In the genomic region with DNA sequence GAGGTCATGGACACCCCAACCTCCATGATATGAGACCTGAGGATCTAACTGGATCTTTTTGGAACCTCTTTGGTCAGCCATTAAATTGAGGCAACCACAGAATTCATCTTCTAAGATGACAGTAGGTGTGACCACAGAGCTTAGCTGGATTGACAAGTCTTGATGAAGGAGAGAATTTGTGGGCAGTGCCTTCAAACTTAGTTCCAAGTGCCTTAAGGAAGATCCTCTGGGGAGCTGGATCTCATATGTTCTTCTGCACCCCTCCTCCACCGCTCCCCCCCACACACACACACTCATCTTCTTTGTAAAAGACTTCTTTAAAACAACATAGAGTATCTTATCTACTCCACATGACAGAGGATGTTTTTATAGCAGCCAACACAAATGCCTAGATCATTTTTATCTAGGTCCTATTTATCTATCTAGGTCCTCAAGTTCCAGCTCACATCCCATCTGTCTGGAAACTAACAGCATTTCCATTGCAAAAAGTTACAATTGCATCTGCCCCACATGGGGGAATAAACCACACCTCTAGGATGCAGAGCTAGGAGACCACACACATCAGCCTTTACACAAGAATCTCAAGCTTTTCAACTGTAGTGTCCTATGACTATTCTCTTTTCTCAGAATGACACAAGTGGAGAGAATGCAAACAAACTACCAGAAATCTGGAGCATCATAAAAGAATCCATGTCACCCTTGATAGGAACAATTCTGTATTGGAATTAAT, we compare ENCODE assay signal across 9 cellular contexts. TPM values are rescaled to one million over a fixed set of nuclear protein-coding genes. Genes with fewer than 3 reads are reported as not detected.
DNase-seq lines count a peak whose midpoint lies in the region; ATAC-seq and TF ChIP-seq lines count a peak whose summit lies in the region.
"Had no signal": no experiment of that assay in that cellular context is flagged by ENCODE, and none has a peak within 500 bp of the region (broad histone marks: within the 10 kb centered on the region; RNA-seq: fewer than 3 reads in every experiment).

No MANE protein-coding gene starts in this region.

- peaks cover 21% of the 10 kb centered on the region for H3K4me1 ChIP-seq in SJCRH30
- peaks cover 7 to 35% of the 10 kb centered on the region in 2 donors for H3K4me1 ChIP-seq in left lung
- no peaks in the 10 kb centered on the region for H3K4me1 ChIP-seq in HAP-1

- DNase-seq in SJCRH30 (peak in 1 of 2 experiments; percentile 28), left lung (no peak), germinal center (ENCODE audit: low spot score) (no peak), cerebellar cortex (ENCODE audit: low spot score) (no peak), HAP-1 (ENCODE audit: low spot score in 2 of 2) (no peak)
- DNase-seq in stimulated activated CD8-positive, alpha-beta memory T cell treated with anti-CD3 and anti-CD28 coated beads, Interleukin-4, amount 100 ng/mL, for 48 hours: no peak
- DNase-seq: stimulated activated CD4-positive, alpha-beta T cell treated with anti-CD3 and anti-CD28 coated beads, Interleukin-4, amount 100 ng/mL, for 24 hours had no signal

- H3K27ac ChIP-seq in SJCRH30: peak overlapping the region; percentile 34
- peak overlapping the region in 1 of 2 donors; percentile 46 for H3K27ac ChIP-seq in left lung

- H3K9me3 ChIP-seq in SJCRH30 (replicated peaks) (no peaks in the 10 kb centered on the region), left lung (no peaks in the 10 kb centered on the region), HAP-1 (no peaks in the 10 kb centered on the region)

- ATAC-seq in GM18498 (IDR thresholded peaks at IDR 0.05; ENCODE audit: unreplicated experiment): peak; percentile 65
- ATAC-seq in GM21786 (IDR thresholded peaks at IDR 0.05; ENCODE audit: unreplicated experiment): peak; percentile 55
- ATAC-seq in left lung: peak; percentile 7

- H3K36me3 ChIP-seq in SJCRH30 (no peaks in the 10 kb centered on the region), left lung (no peaks in the 10 kb centered on the region), HAP-1 (replicated peaks) (no peaks in the 10 kb centered on the region)

- TF ChIP-seq CTCF in left lung (IDR thresholded peaks at IDR 0.05): no peak

- in situ Hi-C loops in HAP-1 (cut with MboI; ENCODE audit: low sequenced_read_pairs): no loop called here

- H3K4me3 ChIP-seq in SJCRH30: no peak overlapping the region
- H3K4me3 ChIP-seq in left lung: no peak overlapping the region
- H3K4me3 ChIP-seq in HAP-1: no peak overlapping the region

- intact Hi-C loops in left lung (cut with DNase I): no loop called here

- H3K27me3 ChIP-seq in SJCRH30 (no peaks in the 10 kb centered on the region), left lung (peaks cover 0 to 83% of the 10 kb centered on the region in 2 donors), HAP-1 (ENCODE audit: low read depth) (no peaks in the 10 kb centered on the region)

RNA-seq across cellular contexts. Expression of a gene that starts 37.4 kb away (rescaled TPM):
- total RNA-seq in SJCRH30 (2014; rRNA removed; shearing (Covaris generic)): 48.0 and 49.1 TPM in 2 replicates
- 10 to 100 TPM; 74.2 to 76.6 TPM for total RNA-seq in left lung

Comparison
In these comparisons a context has a peak if more than half of its experiments do, and no peak if none do; other contexts are left out.
1. ATAC-seq: peak in every context shown above with its lines; median percentile 65 in GM18498; 55 in GM21786; 7 in left lung.